8 cellular contexts compared by ENCODE assay signal in the genomic region with DNA sequence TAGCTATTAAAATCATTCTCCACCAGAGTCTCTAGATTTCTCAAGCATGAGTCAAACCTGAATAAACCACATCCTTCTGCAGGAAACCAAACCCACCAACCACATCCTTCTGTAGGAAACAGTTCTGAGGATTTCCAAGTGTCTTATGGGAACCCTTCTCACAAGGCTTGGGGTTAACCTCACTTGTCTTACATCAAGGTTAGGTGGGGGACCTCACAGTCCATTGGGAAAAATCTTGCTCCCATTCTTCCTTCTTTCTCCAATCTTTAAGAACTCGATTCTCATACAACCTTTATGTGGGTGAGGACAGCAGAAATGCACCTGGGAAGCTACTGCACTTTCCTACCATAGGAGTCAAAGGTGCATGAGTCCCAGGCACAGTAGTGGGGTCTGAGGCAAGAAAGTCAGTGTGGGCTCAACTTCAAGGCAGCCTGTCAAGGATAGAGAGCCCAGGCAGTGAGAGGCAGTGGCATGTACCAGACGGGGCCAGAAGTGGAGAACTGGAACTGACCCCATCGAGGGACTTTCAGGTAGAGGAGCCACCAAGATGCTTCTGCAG.
DNase-seq lines count a peak whose midpoint lies in the region; ATAC-seq and TF ChIP-seq lines count a peak whose summit lies in the region.

No MANE protein-coding gene starts in this region.

- H3K27me3 ChIP-seq in CD4-positive, alpha-beta T cell (ENCODE audit: control insufficient read depth, insufficient read depth, low read length), result no peaks in the 10 kb centered on the region
- peaks cover 45% of the 10 kb centered on the region for H3K27me3 ChIP-seq in WERI-Rb-1 (ENCODE audit: insufficient read depth, low read depth, severe bottlenecking)

- ATAC-seq in CD4-positive, alpha-beta T cell (ENCODE audit: poor library complexity), result peak; percentile 89
- ATAC-seq in GM19467 (IDR thresholded peaks at IDR 0.05; ENCODE audit: unreplicated experiment) (peak; percentile 95), HG03565 (IDR thresholded peaks at IDR 0.05; ENCODE audit: unreplicated experiment) (peak; percentile 99)

- H3K36me3 ChIP-seq in WERI-Rb-1, result no peaks in the 10 kb centered on the region

- no peak overlapping the region for H3K27ac ChIP-seq in CD4-positive, alpha-beta T cell (ENCODE audit: low read depth, low read length)
- H3K27ac ChIP-seq in WERI-Rb-1, result no peak overlapping the region

- peak in 6 of 10 experiments; percentile 18 to 57 (median 43) for DNase-seq in CD4-positive, alpha-beta T cell
- DNase-seq in activated CD4-positive, alpha-beta T cell treated with anti-CD3 and anti-CD28 coated beads for 48 hours, result peak; percentile 45
- DNase-seq in fibroblast of mammary gland (ENCODE audit: low read depth) (peak; percentile 91), WERI-Rb-1 (no peak), midbrain (lab: John Stamatoyannopoulos, UW) (no peak), NCI-H524 (lab: John Stamatoyannopoulos, UW) (no peak)

- H3K4me3 ChIP-seq in fibroblast of mammary gland (ENCODE audit: control insufficient read depth, low read depth, low read length), result no peak overlapping the region
- H3K4me3 ChIP-seq in WERI-Rb-1 (ENCODE audit: low read depth, low read length), result no peak overlapping the region

- intact Hi-C loops in CD4-positive, alpha-beta T cell (cut with DNase I, micrococcal nuclease), result loop anchor here (2.0 to 5.0 kb wide), 3 partner anchors 60 to 772 kb away; no protein-coding TSS in a partner anchor

- no peak for TF ChIP-seq CTCF in CD4-positive, alpha-beta T cell (IDR thresholded peaks at IDR 0.05)
- TF ChIP-seq CTCF in fibroblast of mammary gland (conservative IDR thresholded peaks at IDR 0.05; ENCODE audit: control insufficient read depth, insufficient read depth, low read depth, low read length) (no peak), WERI-Rb-1 (IDR thresholded peaks at IDR 0.05; ENCODE audit: low read depth, low read length) (no peak)

- peaks cover 5% of the 10 kb centered on the region for H3K36me3 Mint-ChIP-seq in CD4-positive, alpha-beta T cell (ENCODE audit: low read depth)

- no peaks in the 10 kb centered on the region for H3K9me3 Mint-ChIP-seq in CD4-positive, alpha-beta T cell

- H3K9me3 ChIP-seq in CD4-positive, alpha-beta T cell (ENCODE audit: control insufficient read depth, low read length), result no peaks in the 10 kb centered on the region
- H3K9me3 ChIP-seq in WERI-Rb-1 (ENCODE audit: severe bottlenecking), result no peaks in the 10 kb centered on the region

- H3K27me3 Mint-ChIP-seq in CD4-positive, alpha-beta T cell, result peaks cover 17% of the 10 kb centered on the region

- peak overlapping the region; percentile 68 for H3K4me3 Mint-ChIP-seq in CD4-positive, alpha-beta T cell

- peaks cover 82% of the 10 kb centered on the region for H3K4me1 Mint-ChIP-seq in CD4-positive, alpha-beta T cell (ENCODE audit: low read depth)

- POLR2A ChIA-PET in CD4-positive, alpha-beta T cell (lab: Charles Lee), result interaction anchor here (0.7 to 1.4 kb wide), 7 partner anchors 55 to 769 kb away, joined by 3 to 8 read pairs (median 3); partner anchors contain the start of genes MRPL18 and WTAP

- peak overlapping the region; percentile 66 for H3K27ac Mint-ChIP-seq in CD4-positive, alpha-beta T cell

- CTCF ChIA-PET in CD4-positive, alpha-beta T cell (lab: Charles Lee), result interaction anchor here (0.8 to 1.4 kb wide), 3 partner anchors 57 to 742 kb away, joined by 3 to 6 read pairs (median 4); no protein-coding TSS in a partner anchor

Comparison
In these comparisons a context has a peak if more than half of its experiments do, and no peak if none do; other contexts are left out.
1. DNase-seq: peak in CD4-positive, alpha-beta T cell (6 of 10), activated CD4-positive, alpha-beta T cell treated with anti-CD3 and anti-CD28 coated beads for 48 hours (single experiment) and fibroblast of mammary gland (single experiment); none in WERI-Rb-1 (single experiment), midbrain (single experiment) and NCI-H524 (0 of 2).
2. Peak in every context shown above with its lines, with median percentiles within 50 percentile points of each other: ATAC-seq.